Comparison of ENCODE assay signal across 8 cellular contexts in genomic region chr12:96425321-96425720, GRCh38. TPM values are rescaled to one million over a fixed set of nuclear protein-coding genes. Genes with fewer than 3 reads are reported as not detected.
DNase-seq lines count a peak whose midpoint lies in the region; ATAC-seq and TF ChIP-seq lines count a peak whose summit lies in the region.

No MANE protein-coding gene starts in this region.

- POLR2A ChIA-PET in GM10248 (lab: Yijun Ruan, JAX), result no interaction called here

- H3K9me3 ChIP-seq in SJSA1 (replicated peaks), result no peaks in the 10 kb centered on the region
- H3K9me3 ChIP-seq in HAP-1, result no peaks in the 10 kb centered on the region

- CTCF ChIA-PET in GM10248 (lab: Yijun Ruan, JAX), result interaction anchor here (1.5 kb wide), 1 partner anchor 29 kb away, joined by 3 read pairs; no protein-coding TSS in a partner anchor

- DNase-seq in GM10248 (ENCODE audit: extremely low spot score), result peak; percentile 31
- peak in 1 of 2 experiments; percentile 25 for DNase-seq in SJSA1 (ENCODE audit: low read depth in 1 of 2, low spot score in 2 of 2)
- peak; percentile 51 for DNase-seq in glomerular visceral epithelial cell (ENCODE audit: extremely low spot score)
- DNase-seq in NCI-H1417 treated with DMSO at 0.1 percent for 48 hours (lab: John Stamatoyannopoulos, UW), result no peak
- DNase-seq in HAP-1 (ENCODE audit: low spot score in 2 of 2), result no peak
- DNase-seq in SIG-M5 (lab: John Stamatoyannopoulos, UW), result no peak
- DNase-seq in activated gamma-delta T cell treated with Interleukin-2 at 50 U/mL for 16 hours, result no peak

- no peaks in the 10 kb centered on the region for H3K27me3 ChIP-seq in SJSA1 (replicated peaks)
- H3K27me3 ChIP-seq in HAP-1 (ENCODE audit: low read depth), result no peaks in the 10 kb centered on the region

- no peak for TF ChIP-seq CTCF in GM10248 (IDR thresholded peaks at IDR 0.05; ENCODE audit: control extremely low read depth, extremely low read depth, low read depth, missing control alignments)

- H3K4me1 ChIP-seq in SJSA1 (replicated peaks), result peaks cover 36% of the 10 kb centered on the region
- H3K4me1 ChIP-seq in HAP-1, result no peaks in the 10 kb centered on the region; the same call in 1 of the 2 replicates

- H3K4me3 ChIP-seq in SJSA1, result no peak overlapping the region
- H3K4me3 ChIP-seq in HAP-1, result no peak overlapping the region

- in situ Hi-C loops in HAP-1 (cut with MboI; ENCODE audit: low sequenced_read_pairs), result no loop called here

- H3K36me3 ChIP-seq in SJSA1, result peaks cover 5% of the 10 kb centered on the region
- no peaks in the 10 kb centered on the region for H3K36me3 ChIP-seq in HAP-1 (replicated peaks)

- ATAC-seq in HG02588 (IDR thresholded peaks at IDR 0.05; ENCODE audit: unreplicated experiment), result peak; percentile 57

- H3K27ac ChIP-seq in SJSA1, result 0 out of 2 replicates have a peak overlapping the region, but pooled peaks have one; percentile 95

RNA-seq across cellular contexts. Expression of gene CDK17, which starts 25.1 kb away (rescaled TPM):
- total RNA-seq in SJSA1 (2014; rRNA removed; shearing (Covaris generic)), result 35.9 and 38.4 TPM in 2 replicates

Comparison
In these comparisons a context has a peak if more than half of its experiments do, and no peak if none do; other contexts are left out.
1. DNase-seq: peak in GM10248 (single experiment) and glomerular visceral epithelial cell (single experiment); none in NCI-H1417 treated with DMSO at 0.1 percent for 48 hours (single experiment), HAP-1 (0 of 2), SIG-M5 (single experiment) and activated gamma-delta T cell treated with Interleukin-2 at 50 U/mL for 16 hours (single experiment).